Comparison of ENCODE assay signal across 16 cellular contexts in the genomic region with DNA sequence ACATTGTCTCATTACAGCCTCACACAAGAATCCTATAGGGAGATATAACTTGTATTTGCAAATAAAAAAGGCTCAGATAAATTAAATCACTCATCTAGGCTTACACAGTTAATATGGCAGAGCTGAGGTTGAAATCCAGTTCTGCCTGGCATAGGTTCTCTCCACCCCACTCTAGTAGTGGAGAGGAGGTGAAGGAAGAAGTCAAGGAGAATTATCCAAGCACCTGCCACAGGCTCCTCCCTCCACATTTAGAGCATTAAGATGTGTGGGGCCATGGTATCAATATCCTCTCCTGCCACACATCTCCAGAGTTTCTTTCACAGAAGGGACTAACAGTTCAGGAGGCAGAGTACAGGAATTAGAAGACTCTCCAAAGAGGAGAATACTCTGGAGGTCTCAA. TPM values are rescaled to one million over a fixed set of nuclear protein-coding genes. Genes with fewer than 3 reads are reported as not detected.
DNase-seq lines count a peak whose midpoint lies in the region; ATAC-seq and TF ChIP-seq lines count a peak whose summit lies in the region.
"Had no signal": no experiment of that assay in that cellular context is flagged by ENCODE, and none has a peak within 500 bp of the region (broad histone marks: within the 10 kb centered on the region; RNA-seq: fewer than 3 reads in every experiment).

No MANE protein-coding gene starts in this region.

- H3K4me3 ChIP-seq in heart right ventricle (no peak overlapping the region), right atrium auricular region (no peak overlapping the region), MG63 (no peak overlapping the region)

- H3K27me3 Mint-ChIP-seq in activated T-helper 17 cell treated with anti-CD3 and anti-CD28 coated beads, Interleukin-2, amount 50 U/mL, for 72 hours = no peaks in the 10 kb centered on the region
- peaks cover 5% of the 10 kb centered on the region for H3K27me3 Mint-ChIP-seq in nephron progenitor cell (ENCODE audit: low read depth, poor library complexity)
- H3K27me3 Mint-ChIP-seq: CD4-positive, CD25-positive, alpha-beta regulatory T cell had no signal

- no peaks in the 10 kb centered on the region for H3K27me3 ChIP-seq in heart right ventricle
- H3K27me3 ChIP-seq in right atrium auricular region = no peaks in the 10 kb centered on the region
- H3K27me3 ChIP-seq in MG63 = no peaks in the 10 kb centered on the region
- H3K27me3 ChIP-seq: BE2C had no signal

- H3K36me3 ChIP-seq in heart right ventricle (peaks cover 0 to 92% (median 25%) of the 10 kb centered on the region in 9 donors), right atrium auricular region (peaks cover 29% of the 10 kb centered on the region), MG63 (peaks cover 25% of the 10 kb centered on the region)
- H3K36me3 ChIP-seq: BE2C had no signal

- peaks cover 100% of the 10 kb centered on the region for H3K36me3 Mint-ChIP-seq in activated T-helper 17 cell treated with anti-CD3 and anti-CD28 coated beads, Interleukin-2, amount 50 U/mL, for 72 hours (ENCODE audit: low read depth)
- H3K36me3 Mint-ChIP-seq in nephron progenitor cell (ENCODE audit: low read depth) = peaks cover 68% of the 10 kb centered on the region

- no peak for TF ChIP-seq CTCF in heart right ventricle (IDR thresholded peaks at IDR 0.05)
- no peak for TF ChIP-seq CTCF in right atrium auricular region (IDR thresholded peaks at IDR 0.05)
- no peak for TF ChIP-seq CTCF in nephron progenitor cell (IDR thresholded peaks at IDR 0.05)

- H3K27ac ChIP-seq in heart right ventricle = peak overlapping the region in 6 of 10 donors; percentile 40 to 78 (median 59)
- no peak overlapping the region for H3K27ac ChIP-seq in right atrium auricular region
- H3K27ac ChIP-seq: KMS-11 had no signal

- intact Hi-C loops in heart right ventricle (cut with DNase I) = no loop called here

- H3K9me3 Mint-ChIP-seq in activated T-helper 17 cell treated with anti-CD3 and anti-CD28 coated beads, Interleukin-2, amount 50 U/mL, for 72 hours = no peaks in the 10 kb centered on the region
- no peaks in the 10 kb centered on the region for H3K9me3 Mint-ChIP-seq in nephron progenitor cell

- H3K9me3 ChIP-seq in heart right ventricle (no peaks in the 10 kb centered on the region), right atrium auricular region (no peaks in the 10 kb centered on the region), MG63 (no peaks in the 10 kb centered on the region)
- H3K9me3 ChIP-seq: BE2C had no signal

- no peak overlapping the region for H3K4me3 Mint-ChIP-seq in activated T-helper 17 cell treated with anti-CD3 and anti-CD28 coated beads, Interleukin-2, amount 50 U/mL, for 72 hours
- H3K4me3 Mint-ChIP-seq in nephron progenitor cell = no peak overlapping the region
- H3K4me3 Mint-ChIP-seq: CD4-positive, CD25-positive, alpha-beta regulatory T cell had no signal

- ATAC-seq in heart right ventricle (no peak), GM19023 (IDR thresholded peaks at IDR 0.05; ENCODE audit: unreplicated experiment) (no peak)
- no peak for ATAC-seq in activated T-helper 17 cell treated with anti-CD3 and anti-CD28 coated beads, Interleukin-2, amount 50 U/mL, for 72 hours (replicated peaks)

- in situ Hi-C loops in G401 (cut with HindIII; ENCODE audit: low sequenced_read_pairs) = no loop called here

- peak overlapping the region; percentile 39 for H3K27ac Mint-ChIP-seq in activated T-helper 17 cell treated with anti-CD3 and anti-CD28 coated beads, Interleukin-2, amount 50 U/mL, for 72 hours
- H3K27ac Mint-ChIP-seq in nephron progenitor cell = peak overlapping the region; percentile 81

- H3K4me1 ChIP-seq in heart right ventricle (peaks cover 3 to 40% (median 23%) of the 10 kb centered on the region in 9 donors), right atrium auricular region (peaks cover 0 to 10% of the 10 kb centered on the region in 2 donors)

- H3K4me1 Mint-ChIP-seq in activated T-helper 17 cell treated with anti-CD3 and anti-CD28 coated beads, Interleukin-2, amount 50 U/mL, for 72 hours = peaks cover 5% of the 10 kb centered on the region
- peaks cover 15% of the 10 kb centered on the region for H3K4me1 Mint-ChIP-seq in nephron progenitor cell

- DNase-seq in heart right ventricle (no peak), right atrium auricular region (ENCODE audit: low spot score) (no peak), nephron progenitor cell (no peak), G401 (ENCODE audit: low spot score) (no peak), MG63 (no peak)
- DNase-seq: BE2C; CD4-positive, CD25-positive, alpha-beta regulatory T cell; NCI-H1105; NCI-H146; NCI-H2171; NCI-H345; NCI-H774; SW 1271 had no signal

RNA-seq across cellular contexts. Expression of a gene that starts 22.5 kb away (rescaled TPM):
- total RNA-seq in heart right ventricle (1 to 10 TPM in 4 of 10 donors, under 1 TPM in 6; 0.30 to 2.9 (median 0.98) TPM), right atrium auricular region (under 1 TPM; 0.48 to 0.59 TPM)
- polyA plus RNA-seq in heart right ventricle = 1 to 10 TPM in 1 of 2 donors, under 1 TPM in 1; 0.81 to 1.7 TPM
- 1 to 10 TPM; 3.2 to 4.5 TPM for total RNA-seq in activated T-helper 17 cell treated with anti-CD3 and anti-CD28 coated beads, Interleukin-2, amount 50 U/mL, for 72 hours
- 0.14 TPM in 1 of 2 replicates, not detected in the other for total RNA-seq in G401 (2014; rRNA removed; shearing (Covaris generic))
- 0.86 TPM in 1 of 2 replicates, not detected in the other for total RNA-seq in MG63 (2014; rRNA removed; shearing (Covaris generic); ENCODE audit: low replicate concordance)

RNA-seq across cellular contexts. Expression of a gene that starts 44.0 kb away (rescaled TPM):
- total RNA-seq in heart right ventricle = 10 to 100 TPM; 24.4 to 47.6 (median 27.1) TPM
- polyA plus RNA-seq in heart right ventricle = 10 to 100 TPM; 14.3 to 49.8 TPM
- total RNA-seq in right atrium auricular region = 10 to 100 TPM; 16.6 to 33.0 TPM
- 100 to 1,000 TPM; 232 to 320 TPM for total RNA-seq in activated T-helper 17 cell treated with anti-CD3 and anti-CD28 coated beads, Interleukin-2, amount 50 U/mL, for 72 hours
- 160 and 174 TPM in 2 replicates for total RNA-seq in G401 (2014; rRNA removed; shearing (Covaris generic))
- 232 and 343 TPM in 2 replicates for total RNA-seq in MG63 (2014; rRNA removed; shearing (Covaris generic); ENCODE audit: low replicate concordance)

RNA-seq across cellular contexts. Expression of a gene that starts 56.9 kb away (rescaled TPM):
- 1 to 10 TPM in 7 of 10 donors, under 1 TPM in 3; 0.18 to 6.2 (median 2.3) TPM for total RNA-seq in heart right ventricle
- 1 to 10 TPM in 1 of 2 donors, under 1 TPM in 1; 0.66 to 1.8 TPM for polyA plus RNA-seq in heart right ventricle
- 1 to 10 TPM in 1 of 2 donors, under 1 TPM in 1; 0.28 to 1.1 TPM for total RNA-seq in right atrium auricular region
- 1 to 10 TPM in 1 of 2 donors, under 1 TPM in 1; 0.34 to 1.4 TPM for total RNA-seq in activated T-helper 17 cell treated with anti-CD3 and anti-CD28 coated beads, Interleukin-2, amount 50 U/mL, for 72 hours
- total RNA-seq in G401 (2014; rRNA removed; shearing (Covaris generic)) = 0.49 TPM in 1 of 2 replicates, not detected in the other
- 1.2 TPM in 1 of 2 replicates, not detected in the other for total RNA-seq in MG63 (2014; rRNA removed; shearing (Covaris generic); ENCODE audit: low replicate concordance)

Comparison
In these comparisons a context has a peak if more than half of its experiments do, and no peak if none do; other contexts are left out.
1. H3K27ac ChIP-seq: peak in heart right ventricle (6 of 10); none in right atrium auricular region (0 of 2).